Comparison of ENCODE assay signal across 24 cellular contexts in the genomic region with DNA sequence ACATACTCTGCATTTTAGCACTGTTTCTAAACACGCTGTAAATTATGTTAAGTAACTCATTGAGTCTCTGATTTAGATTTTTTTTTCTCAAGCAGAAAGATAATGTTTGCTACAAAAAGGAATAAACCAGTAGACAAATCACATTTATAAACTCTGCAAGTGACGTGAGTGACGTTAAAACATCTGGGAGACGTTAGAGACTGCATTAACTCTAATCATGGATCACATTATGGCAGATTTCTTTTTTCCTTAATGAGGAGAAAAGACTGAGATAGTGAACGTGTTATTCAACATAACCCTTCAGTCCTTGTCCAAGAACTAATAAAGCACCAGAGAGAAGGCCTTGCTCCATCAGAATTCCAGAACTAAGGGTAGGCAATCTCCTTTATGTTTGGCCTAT. TPM values are rescaled to one million over a fixed set of nuclear protein-coding genes. Genes with fewer than 3 reads are reported as not detected.
"Had no signal": no experiment of that assay in that cellular context is flagged by ENCODE, and none has a peak within 500 bp of the region (broad histone marks: within the 10 kb centered on the region; RNA-seq: fewer than 3 reads in every experiment).

No MANE protein-coding gene starts in this region.

- H3K27me3 ChIP-seq: left lung, ovary, right atrium auricular region, right lobe of liver, suprapubic skin, tibial artery, upper lobe of right lung had no signal

- DNase-seq: hippocampal formation; immature natural killer cell; kidney; left colon; left lung; lower lobe of right lung; mammary epithelial cell; mesenchymal stem cell; naive B cell; natural killer cell; ovary; right lobe of liver; stimulated activated CD4-positive, alpha-beta T cell treated with anti-CD3 and anti-CD28 coated beads, Interleukin-12 subunit alpha, Interleukin-12 subunit beta, amount 100 ng/mL, for 4 hours; stimulated activated CD4-positive, alpha-beta T cell treated with anti-CD3 and anti-CD28 coated beads, Interleukin-15, amount 100 ng/mL, for 24 hours; stimulated activated CD4-positive, alpha-beta T cell treated with anti-CD3 and anti-CD28 coated beads, Interleukin-4, amount 100 ng/mL, for 24 hours; stimulated activated naive CD4-positive, alpha-beta T cell; tibial artery; trophoblast cell; upper lobe of right lung had no signal

- H3K27ac ChIP-seq: left lung, lower lobe of right lung, ovary, right atrium auricular region, right lobe of liver, suprapubic skin, thoracic aorta, tibial artery, upper lobe of right lung had no signal

- H3K4me1 ChIP-seq: left lung, lower lobe of right lung, right atrium auricular region, right lobe of liver, suprapubic skin, upper lobe of right lung had no signal

- H3K36me3 ChIP-seq: left lung, lower lobe of right lung, ovary, right atrium auricular region, right lobe of liver, suprapubic skin, thoracic aorta, tibial artery, upper lobe of right lung had no signal

- H3K4me3 ChIP-seq: left lung, lower lobe of right lung, ovary, right atrium auricular region, right lobe of liver, suprapubic skin, thoracic aorta, tibial artery, upper lobe of right lung had no signal

- H3K9me3 ChIP-seq: left lung, lower lobe of right lung, ovary, right atrium auricular region, right lobe of liver, suprapubic skin, thoracic aorta, tibial artery, upper lobe of right lung had no signal

- ATAC-seq: left colon; left lung; lower lobe of right lung; natural killer cell; right lobe of liver; stimulated activated effector memory CD8-positive, alpha-beta T cell treated with anti-CD3 and anti-CD28 coated beads, Interleukin-12 subunit alpha, Interleukin-12 subunit beta, amount 100 ng/mL, for 72 hours; upper lobe of right lung had no signal

RNA-seq across cellular contexts. Expression of a gene that starts 31.0 kb away (rescaled TPM):
- total RNA-seq: mononuclear cell, natural killer cell had no signal
- polyA plus RNA-seq: immature natural killer cell had no signal
